In genomic region chr3:127628788-127629456, GRCh38 we compare ENCODE assay signal across 8 cellular contexts. TPM values are rescaled to one million over a fixed set of nuclear protein-coding genes. Genes with fewer than 3 reads are reported as not detected.
DNase-seq lines count a peak whose midpoint lies in the region; ATAC-seq and TF ChIP-seq lines count a peak whose summit lies in the region.

Gene PODXL2, plus strand, starts transcription at chr3:127629185. Its CDS starts 35 bp downstream, at chr3:127629220.

- DNase-seq in BE2C (peak; percentile 80), NCI-H2171 treated with DMSO at 0.1 percent for 48 hours (lab: John Stamatoyannopoulos, UW) (peak; percentile 48), fibroblast of gingiva (ENCODE audit: low read depth) (peak; percentile 59), dedifferentiated amniotic fluid mesenchymal stem cell (ENCODE audit: extremely low spot score) (no peak)
- peak; percentile 55 for DNase-seq in activated T-cell treated with anti-CD3 and anti-CD28 coated beads, Interleukin-2, amount 50 U/mL, for 24 hours

- H3K4me1 Mint-ChIP-seq in activated T-cell treated with anti-CD3 and anti-CD28 coated beads, Interleukin-2, amount 50 U/mL, for 24 hours (ENCODE audit: low read depth) = peaks cover 36% of the 10 kb centered on the region

- H3K9me3 Mint-ChIP-seq in activated T-cell treated with anti-CD3 and anti-CD28 coated beads, Interleukin-2, amount 50 U/mL, for 24 hours = peaks cover 4% of the 10 kb centered on the region

- H3K27ac ChIP-seq in muscle layer of duodenum (ENCODE audit: low read length) (no peak within 1 kb of the TSS), temporal lobe (ENCODE audit: low read depth, low read length) (no peak within 1 kb of the TSS)

- no peak for TF ChIP-seq CTCF in BE2C (IDR thresholded peaks at IDR 0.05; ENCODE audit: low read depth, low read length)

- peak within 1 kb of the TSS; percentile 73 for H3K4me3 Mint-ChIP-seq in activated T-cell treated with anti-CD3 and anti-CD28 coated beads, Interleukin-2, amount 50 U/mL, for 24 hours

- H3K9me3 ChIP-seq in BE2C = peaks cover 10% of the 10 kb centered on the region
- H3K9me3 ChIP-seq in muscle layer of duodenum (ENCODE audit: control insufficient read depth in 1 of 2, low read length in 2 of 2) = no peaks in the 10 kb centered on the region

- H3K27me3 Mint-ChIP-seq in activated T-cell treated with anti-CD3 and anti-CD28 coated beads, Interleukin-2, amount 50 U/mL, for 24 hours = peaks cover 49% of the 10 kb centered on the region

- no peaks in the 10 kb centered on the region for H3K36me3 Mint-ChIP-seq in activated T-cell treated with anti-CD3 and anti-CD28 coated beads, Interleukin-2, amount 50 U/mL, for 24 hours (ENCODE audit: low read depth)

- ATAC-seq in GM19035 (IDR thresholded peaks at IDR 0.05; ENCODE audit: unreplicated experiment) = peak; percentile 49

- H3K27me3 ChIP-seq in BE2C (peaks cover 9% of the 10 kb centered on the region), muscle layer of duodenum (ENCODE audit: low read depth, low read length) (peaks cover 13% of the 10 kb centered on the region)

- H3K4me3 ChIP-seq in BE2C (ENCODE audit: low read depth, low read length) (peak within 1 kb of the TSS; percentile 69), muscle layer of duodenum (ENCODE audit: low read depth in 1 of 2, low read length in 2 of 2) (peak within 1 kb of the TSS; percentile 46 to 75)

- H3K36me3 ChIP-seq in BE2C = peaks cover 4% of the 10 kb centered on the region; the same call in 1 of the 2 replicates
- H3K36me3 ChIP-seq in muscle layer of duodenum (ENCODE audit: control insufficient read depth in 1 of 2, insufficient read depth in 2 of 2, low read length in 2 of 2) = no peaks in the 10 kb centered on the region

- H3K4me1 ChIP-seq in BE2C (peaks cover 20% of the 10 kb centered on the region), muscle layer of duodenum (ENCODE audit: control insufficient read depth in 1 of 2, insufficient read depth in 2 of 2, low read length in 2 of 2) (peaks cover 0 to 12% of the 10 kb centered on the region in 2 donors)

- H3K27ac Mint-ChIP-seq in activated T-cell treated with anti-CD3 and anti-CD28 coated beads, Interleukin-2, amount 50 U/mL, for 24 hours = peak within 1 kb of the TSS; percentile 81

RNA-seq across cellular contexts. Expression of gene PODXL2, which starts in this region (rescaled TPM):
- polyA plus RNA-seq in BE2C (2012; ENCODE audit: insufficient read depth, insufficient read length, low read depth) = 145 TPM
- 178 TPM for total RNA-seq in temporal lobe
